ENCODE assay signal across 8 cellular contexts in genomic region chr15:82045179-82045891, GRCh38. TPM values are rescaled to one million over a fixed set of nuclear protein-coding genes. Genes with fewer than 3 reads are reported as not detected.
A peak's percentile ranks its signal among the peaks of the same experiment; 100 is the strongest.
DNase-seq lines count a peak whose midpoint lies in the region; ATAC-seq and TF ChIP-seq lines count a peak whose summit lies in the region.

No MANE protein-coding gene starts in this region.

- WGBS in tibial nerve, 2 donors = 0% methylated on average over 48 to 53 of the region's 71 CpGs

- peak overlapping the region; percentile 42 to 54 for H3K4me3 ChIP-seq in CD4-positive, alpha-beta memory T cell (ENCODE audit: low read length in 2 of 2)
- H3K4me3 ChIP-seq in KMS-11 (IDR thresholded peaks at IDR 0.05; ENCODE audit: insufficient read depth, low read depth, low read length) (no peak overlapping the region), tibial nerve (peak overlapping the region; percentile 68 to 99 (median 82))

- peaks cover 0 to 5% of the 10 kb centered on the region in 2 donors for H3K36me3 Mint-ChIP-seq in CD4-positive, alpha-beta memory T cell

- H2AFZ ChIP-seq in KMS-11 (ENCODE audit: low read depth) = peak overlapping the region; percentile 90

- no peak for TF ChIP-seq EP300 in tibial nerve (IDR thresholded peaks at IDR 0.05)

- H3K9ac ChIP-seq in KMS-11 = peak overlapping the region; percentile 18; the same call in 1 of the 2 replicates

- no peak for TF ChIP-seq CTCF in KMS-11 (conservative IDR thresholded peaks at IDR 0.05; ENCODE audit: low read depth, low read length)
- TF ChIP-seq CTCF in tibial nerve (IDR thresholded peaks at IDR 0.05) = no peak

- H3K79me2 ChIP-seq in KMS-11 (ENCODE audit: insufficient read depth, low read depth) = no peaks in the 10 kb centered on the region

- peak overlapping the region in 4 of 7 donors; percentile 27 to 82 (median 69) for H3K27ac Mint-ChIP-seq in CD4-positive, alpha-beta memory T cell

- H3K27me3 Mint-ChIP-seq in CD4-positive, alpha-beta memory T cell = peaks cover 4 to 5% of the 10 kb centered on the region in 2 donors

- intact Hi-C loops in CD4-positive, alpha-beta memory T cell (cut with micrococcal nuclease) = loop anchor here (5.0 kb wide), 2 partner anchors 748 to 1022 kb away; partner anchors contain the start of gene BTBD1

- peak overlapping the region; percentile 82 for H3K4me2 ChIP-seq in KMS-11

- POLR2A ChIA-PET in CD4-positive, alpha-beta memory T cell (lab: Charles Lee; ENCODE audit: partially characterized antibody) = interaction anchor here (1.1 kb wide), 1 partner anchor 1022 kb away, joined by 3 read pairs; the partner anchor contains the start of gene BTBD1

- H4K20me1 ChIP-seq in KMS-11 (ENCODE audit: insufficient read depth) = no peaks in the 10 kb centered on the region

- peaks cover 4 to 24% (median 14%) of the 10 kb centered on the region in 4 donors for H3K4me1 Mint-ChIP-seq in CD4-positive, alpha-beta memory T cell

- H3K36me3 ChIP-seq in CD4-positive, alpha-beta memory T cell (ENCODE audit: insufficient read depth, low read length) = no peaks in the 10 kb centered on the region
- no peaks in the 10 kb centered on the region for H3K36me3 ChIP-seq in KMS-11 (ENCODE audit: insufficient read depth)
- peaks cover 0 to 10% (median 0%) of the 10 kb centered on the region in 3 donors for H3K36me3 ChIP-seq in tibial nerve

- no peaks in the 10 kb centered on the region for H3K9me3 Mint-ChIP-seq in CD4-positive, alpha-beta memory T cell

- CTCF ChIA-PET in CD4-positive, alpha-beta memory T cell (lab: Charles Lee; ENCODE audit: partially characterized antibody) = no interaction called here

- no peaks in the 10 kb centered on the region for H3K27me3 ChIP-seq in CD4-positive, alpha-beta memory T cell (ENCODE audit: insufficient read depth, low read length)
- H3K27me3 ChIP-seq in KMS-11 (ENCODE audit: insufficient read depth, low read depth) (no peaks in the 10 kb centered on the region), tibial nerve (no peaks in the 10 kb centered on the region)

- peaks cover 19% of the 10 kb centered on the region for H3K4me1 ChIP-seq in CD4-positive, alpha-beta memory T cell (ENCODE audit: insufficient read depth, low read length)
- H3K4me1 ChIP-seq in KMS-11 (ENCODE audit: low read depth, poor library complexity, severe bottlenecking) = no peaks in the 10 kb centered on the region
- H3K4me1 ChIP-seq in tibial nerve = peaks cover 0 to 27% (median 18%) of the 10 kb centered on the region in 4 donors

- peak; percentile 3 for ATAC-seq in GM19452 (IDR thresholded peaks at IDR 0.05; ENCODE audit: unreplicated experiment)

- TF ChIP-seq POLR2A in tibial nerve (IDR thresholded peaks at IDR 0.05) = no peak

- DNase-seq in CD4-positive, alpha-beta memory T cell = peak in 4 of 5 donors; percentile 11 to 37 (median 22)
- peak; percentile 70 for DNase-seq in activated CD8-positive, alpha-beta memory T cell treated with anti-CD3 and anti-CD28 coated beads for 24 hours
- DNase-seq in fibroblast of gingiva (ENCODE audit: low read depth) (peak; percentile 46), myocyte (ENCODE audit: low read depth) (peak; percentile 59), tibial nerve (ENCODE audit: low spot score in 2 of 2) (peak; percentile 9 to 22)
- no peak for DNase-seq in activated CD4-positive, CD25-positive, alpha-beta regulatory T cell (lab: John Stamatoyannopoulos, UW)

- H3K27ac ChIP-seq in CD4-positive, alpha-beta memory T cell (ENCODE audit: low read depth, low read length) = no peak overlapping the region
- H3K27ac ChIP-seq in KMS-11 (no peak overlapping the region), tibial nerve (peak overlapping the region; percentile 54 to 95 (median 90))

- H3K9me3 ChIP-seq in CD4-positive, alpha-beta memory T cell (ENCODE audit: control insufficient read depth in 1 of 2, low read length in 2 of 2) = no peaks in the 10 kb centered on the region
- no peaks in the 10 kb centered on the region for H3K9me3 ChIP-seq in tibial nerve

- H3K4me3 Mint-ChIP-seq in CD4-positive, alpha-beta memory T cell = peak overlapping the region; percentile 83 to 92 (median 88)

RNA-seq across cellular contexts. Expression of gene MEX3B, which starts 0.5 kb away (rescaled TPM):
- 1 to 10 TPM; 1.6 TPM for total RNA-seq in CD4-positive, alpha-beta memory T cell
- not detected for polyA plus RNA-seq in CD4-positive, alpha-beta memory T cell
- 14.0 and 14.6 TPM in 2 replicates for total RNA-seq in myocyte
- polyA plus RNA-seq in myocyte (2012) = 8.1 TPM
- 1 to 10 TPM in 2 of 4 donors, under 1 TPM in 2; 0.30 to 1.9 (median 0.90) TPM for total RNA-seq in tibial nerve

Comparison
In these comparisons a context has a peak if more than half of its experiments do, and no peak if none do; other contexts are left out.
1. DNase-seq: peak in CD4-positive, alpha-beta memory T cell (4 of 5), activated CD8-positive, alpha-beta memory T cell treated with anti-CD3 and anti-CD28 coated beads for 24 hours (single experiment), fibroblast of gingiva (single experiment), myocyte (single experiment) and tibial nerve (2 of 2); none in activated CD4-positive, CD25-positive, alpha-beta regulatory T cell (0 of 4).
2. H3K27ac ChIP-seq: peak in tibial nerve (4 of 4); none in CD4-positive, alpha-beta memory T cell (single experiment) and KMS-11 (single experiment).